In the genomic region with DNA sequence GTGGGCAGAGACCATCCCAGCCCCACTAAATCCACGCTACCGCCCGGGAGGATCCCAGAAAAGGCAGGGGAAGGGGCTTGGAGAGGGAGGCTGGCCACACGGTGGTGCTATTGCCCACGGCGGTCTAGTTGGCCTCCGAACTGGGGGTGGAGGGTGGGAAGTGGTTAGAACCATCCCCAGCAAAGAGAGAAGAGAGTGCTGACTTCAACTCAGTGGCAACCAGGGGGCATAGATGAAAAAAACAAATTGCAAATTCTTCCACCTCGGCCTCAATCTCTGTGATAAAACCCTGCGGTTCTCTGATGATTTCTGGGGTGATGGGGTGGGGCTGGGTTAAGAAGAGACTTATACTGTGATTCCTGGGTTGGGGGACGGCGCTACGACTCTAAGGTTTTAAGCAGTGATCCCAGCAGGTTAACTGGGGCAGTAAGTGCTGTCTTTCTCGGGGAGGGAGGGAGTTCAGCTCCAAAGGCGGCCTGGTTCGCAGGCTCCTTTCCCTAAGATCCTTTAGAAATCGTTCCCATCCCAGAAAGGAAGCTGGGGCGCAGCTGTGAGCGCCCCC, we compare ENCODE assay signal across 8 cellular contexts.
DNase-seq lines count a peak whose midpoint lies in the region; ATAC-seq, FAIRE-seq and TF ChIP-seq lines count a peak whose summit lies in the region.

No MANE protein-coding gene starts in this region.

- H3K9ac ChIP-seq in keratinocyte (ENCODE audit: control insufficient read depth, extremely low read depth, insufficient read depth, low read length): no peak overlapping the region

- H3K27ac ChIP-seq in keratinocyte (ENCODE audit: control insufficient read depth, insufficient read depth, low read length): no peak overlapping the region

- TF ChIP-seq CTCF in keratinocyte (optimal IDR thresholded peaks at IDR 0.05 in 1 of 3, IDR thresholded peaks at IDR 0.05 in 1 of 3, conservative IDR thresholded peaks at IDR 0.05 in 1 of 3; ENCODE audit: extremely low read depth in 1 of 3, insufficient read depth in 2 of 3, low read length in 3 of 3): peak; percentile 86 to 96 (median 88)

- H3K27me3 Mint-ChIP-seq in activated CD4-positive, alpha-beta T cell treated with anti-CD3 and anti-CD28 coated beads for 36 hours: peaks cover 2% of the 10 kb centered on the region

- H2AFZ ChIP-seq in keratinocyte (ENCODE audit: control insufficient read depth, low read length): peak overlapping the region; percentile 68

- peaks cover 6% of the 10 kb centered on the region for H3K27me3 ChIP-seq in keratinocyte (ENCODE audit: control insufficient read depth, extremely low read depth, insufficient read depth, low read length)

- H3K36me3 Mint-ChIP-seq in activated CD4-positive, alpha-beta T cell treated with anti-CD3 and anti-CD28 coated beads for 36 hours (ENCODE audit: low read depth): no peaks in the 10 kb centered on the region

- no peak for FAIRE-seq in keratinocyte (lab: Jason Lieb, UNC)

- H3K4me1 Mint-ChIP-seq in activated CD4-positive, alpha-beta T cell treated with anti-CD3 and anti-CD28 coated beads for 36 hours: peaks cover 20% of the 10 kb centered on the region

- no peaks in the 10 kb centered on the region for H3K9me3 Mint-ChIP-seq in activated CD4-positive, alpha-beta T cell treated with anti-CD3 and anti-CD28 coated beads for 36 hours (ENCODE audit: low read depth)

- ATAC-seq in HG02763 (IDR thresholded peaks at IDR 0.05; ENCODE audit: unreplicated experiment) (peak; percentile 44), GM21360 (IDR thresholded peaks at IDR 0.05; ENCODE audit: unreplicated experiment) (no peak)
- peak; percentile 86 for ATAC-seq in activated CD4-positive, alpha-beta T cell treated with anti-CD3 and anti-CD28 coated beads for 36 hours

- no peaks in the 10 kb centered on the region for H3K79me2 ChIP-seq in keratinocyte (ENCODE audit: control insufficient read depth, insufficient read depth, low read length)

- POLR2A ChIA-PET in activated CD4-positive, alpha-beta T cell treated with anti-CD3 and anti-CD28 coated beads for 36 hours (lab: Charles Lee): interaction anchor here (0.6 kb wide), 1 partner anchor 82 kb away, joined by 5 read pairs; no protein-coding TSS in a partner anchor

- peak overlapping the region in 2 of 3 experiments; percentile 43 to 72 for H3K4me3 ChIP-seq in keratinocyte (ENCODE audit: control insufficient read depth in 2 of 3, extremely low read depth in 1 of 3, insufficient read depth in 2 of 3, low read depth in 1 of 3, low read length in 3 of 3)

- dilution Hi-C loops in keratinocyte (cut with MboI; ENCODE audit: extremely low pct_ligation_motif_present, low sequenced_read_pairs): no loop called here

- no peaks in the 10 kb centered on the region for H4K20me1 ChIP-seq in keratinocyte (ENCODE audit: control insufficient read depth, extremely low read depth, insufficient read depth, low read length)

- no peaks in the 10 kb centered on the region for H3K36me3 ChIP-seq in keratinocyte (ENCODE audit: control insufficient read depth in 2 of 2, extremely low read depth in 1 of 2, insufficient read depth in 2 of 2, low read length in 2 of 2)

- intact Hi-C loops in activated CD4-positive, alpha-beta T cell treated with anti-CD3 and anti-CD28 coated beads for 36 hours (cut with DNase I, micrococcal nuclease): loop anchor here (1.0 to 10.0 kb wide), 14 partner anchors 57 to 1024 kb away; partner anchors contain the start of gene ZEB1 (in 2 of the 2)

- H3K4me3 Mint-ChIP-seq in activated CD4-positive, alpha-beta T cell treated with anti-CD3 and anti-CD28 coated beads for 36 hours: peak overlapping the region; percentile 66

- no peaks in the 10 kb centered on the region for H3K9me1 ChIP-seq in keratinocyte (ENCODE audit: control insufficient read depth, extremely low read depth, insufficient read depth, low read length)

- H3K27ac Mint-ChIP-seq in activated CD4-positive, alpha-beta T cell treated with anti-CD3 and anti-CD28 coated beads for 36 hours: peak overlapping the region; percentile 21

- no peaks in the 10 kb centered on the region for H3K9me3 ChIP-seq in keratinocyte (ENCODE audit: control insufficient read depth, low read depth, low read length)

- peak overlapping the region; percentile 84 for H3K4me2 ChIP-seq in keratinocyte (ENCODE audit: control insufficient read depth, extremely low read depth, insufficient read depth, low read depth, low read length)

- DNase-seq in EH (ENCODE audit: low read depth): peak; percentile 90
- DNase-seq in NCI-H446 treated with DMSO at 0.1 percent for 48 hours (lab: John Stamatoyannopoulos, UW): peak; percentile 40
- DNase-seq in activated CD4-positive, alpha-beta T cell treated with anti-CD3 and anti-CD28 coated beads for 36 hours: peak; percentile 90
- DNase-seq in cerebellum (ENCODE audit: low spot score): peak; percentile 77
- no peak for DNase-seq in keratinocyte (ENCODE audit: low read depth, low spot score)
- peak; percentile 61 to 80 for DNase-seq in stimulated activated CD4-positive, alpha-beta T cell treated with anti-CD3 and anti-CD28 coated beads, Interleukin-12 subunit alpha, Interleukin-12 subunit beta, amount 100 ng/mL, for 24 hours (ENCODE audit: low read depth in 2 of 2)

- peaks cover 4% of the 10 kb centered on the region for H3K4me1 ChIP-seq in keratinocyte (ENCODE audit: control insufficient read depth, extremely low read depth, insufficient read depth, low read length)

- CTCF ChIA-PET in activated CD4-positive, alpha-beta T cell treated with anti-CD3 and anti-CD28 coated beads for 36 hours (lab: Charles Lee): interaction anchor here (0.6 to 2.4 kb wide), 24 partner anchors 10 to 1761 kb away, joined by 3 to 13 read pairs (median 3); partner anchors contain the start of gene ZNF438
